In genomic region chr12:29782285-29782820, GRCh38 we compare ENCODE assay signal across 8 cellular contexts. TPM values are rescaled to one million over a fixed set of nuclear protein-coding genes. Genes with fewer than 3 reads are reported as not detected.
DNase-seq lines count a peak whose midpoint lies in the region; ATAC-seq and TF ChIP-seq lines count a peak whose summit lies in the region.

No MANE protein-coding gene starts in this region.

- H3K27me3 ChIP-seq in GM23248 (replicated peaks; ENCODE audit: insufficient read depth) (no peaks in the 10 kb centered on the region), MG63 (no peaks in the 10 kb centered on the region; the same call in 1 of the 2 replicates)

- H3K9me3 ChIP-seq in GM23248 (ENCODE audit: low read depth), result no peaks in the 10 kb centered on the region
- no peaks in the 10 kb centered on the region for H3K9me3 ChIP-seq in MG63

- peaks cover 13% of the 10 kb centered on the region for H3F3A ChIP-seq in GM23248 (ENCODE audit: insufficient read depth)

- H3K9ac ChIP-seq in GM23248, result peak overlapping the region; percentile 80

- no peaks in the 10 kb centered on the region for H3K9me2 ChIP-seq in GM23248 (ENCODE audit: insufficient read depth)

- H3K36me3 ChIP-seq in GM23248 (ENCODE audit: low read depth) (no peaks in the 10 kb centered on the region), MG63 (no peaks in the 10 kb centered on the region)

- peak overlapping the region; percentile 81 for H3K27ac ChIP-seq in GM23248
- H3K27ac ChIP-seq in angular gyrus (ENCODE audit: low read depth, low read length), result peak overlapping the region; percentile 63

- WGBS in GM23248 (ENCODE audit: low coverage in 1 of 2, low lambda C conversion rate in 2 of 2, missing lambda C conversion rate in 2 of 2), 2 experiments, result 1 to 2% methylated on average over 16 of the region's 16 CpGs

- peak; percentile 79 for ATAC-seq in GM18505 (IDR thresholded peaks at IDR 0.05; ENCODE audit: unreplicated experiment)
- ATAC-seq in stimulated activated naive CD8-positive, alpha-beta T cell treated with anti-CD3 and anti-CD28 coated beads, Interleukin-15, Interleukin-2, amounts not matched to agents 100 U/mL and 50 U/mL, for 24 hours, result peak; percentile 25

- H2AFZ ChIP-seq in GM23248, result peak overlapping the region; percentile 61

- no peaks in the 10 kb centered on the region for H4K20me1 ChIP-seq in GM23248 (ENCODE audit: insufficient read depth)

- in situ Hi-C loops in GM23248 (cut with MboI), result loop anchor here (25.0 kb wide), 1 partner anchor 1030 kb away; no protein-coding TSS in a partner anchor

- no peak for TF ChIP-seq POLR2A in GM18505 (IDR thresholded peaks at IDR 0.05; ENCODE audit: borderline replicate concordance, extremely low read depth, insufficient read depth, insufficient read length)

- no peaks in the 10 kb centered on the region for H3K4me1 ChIP-seq in GM23248 (ENCODE audit: insufficient read depth)

- H3K79me2 ChIP-seq in GM23248 (ENCODE audit: insufficient read depth), result peaks cover 43% of the 10 kb centered on the region

- peak overlapping the region; percentile 79 for H3K4me2 ChIP-seq in GM23248 (ENCODE audit: unreplicated experiment)

- peak; percentile 89 for DNase-seq in GM23248
- no peak for DNase-seq in MG63
- DNase-seq in iPS-NIHi11 (ENCODE audit: low spot score), result peak; percentile 20
- DNase-seq in stimulated activated naive CD8-positive, alpha-beta T cell treated with anti-CD3 and anti-CD28 coated beads, Interleukin-15, Interleukin-2, amounts not matched to agents 100 U/mL and 50 U/mL, for 24 hours, result no peak
- no peak for DNase-seq in AML-193 (lab: John Stamatoyannopoulos, UW)
- no peak for DNase-seq in COLO829 (ENCODE audit: low spot score)

- H3K4me3 ChIP-seq in GM23248 (peak overlapping the region; percentile 88), MG63 (peak overlapping the region; percentile 61)

RNA-seq across cellular contexts. Expression of gene TMTC1, which starts 1.4 kb away (rescaled TPM):
- 20.5 and 25.3 TPM in 2 replicates for total RNA-seq in GM23248 (2014; rRNA removed; shearing (Covaris generic))
- 6.1 and 6.8 TPM in 2 replicates for polyA plus RNA-seq in GM23248 (2016; fragmentation: Nextera tagmentation; extraction: Ambion mirVana)
- total RNA-seq in MG63 (2014; rRNA removed; shearing (Covaris generic); ENCODE audit: low replicate concordance), result 9.5 and 10.2 TPM in 2 replicates

Comparison
In these comparisons a context has a peak if more than half of its experiments do, and no peak if none do; other contexts are left out.
1. DNase-seq: peak in GM23248 (single experiment) and iPS-NIHi11 (single experiment); none in MG63 (single experiment), stimulated activated naive CD8-positive, alpha-beta T cell treated with anti-CD3 and anti-CD28 coated beads, Interleukin-15, Interleukin-2, amounts not matched to agents 100 U/mL and 50 U/mL, for 24 hours (single experiment), AML-193 (0 of 2) and COLO829 (single experiment).